In genomic region chr7:104156842-104157277, GRCh38 we compare ENCODE assay signal across 8 cellular contexts. TPM values are rescaled to one million over a fixed set of nuclear protein-coding genes. Genes with fewer than 3 reads are reported as not detected.
DNase-seq lines count a peak whose midpoint lies in the region; FAIRE-seq and TF ChIP-seq lines count a peak whose summit lies in the region.

No MANE protein-coding gene starts in this region.

- DNase-seq in AG08396 (ENCODE audit: low spot score) (peak; percentile 8), H54 (ENCODE audit: insufficient read length, low spot score) (no peak), NCI-H748 (lab: John Stamatoyannopoulos, UW; ENCODE audit: unreplicated experiment) (peak; percentile 67), dermis microvascular lymphatic vessel endothelial cell (ENCODE audit: low read depth in 2 of 2) (peak; percentile 58 to 61), putamen (ENCODE audit: low spot score) (peak; percentile 12), iPS-NIHi11 (ENCODE audit: low spot score) (no peak)
- DNase-seq in stimulated activated naive CD4-positive, alpha-beta T cell treated with Interleukin-2 at 50 U/mL for 16 hours (lab: John Stamatoyannopoulos, UW), result no peak
- no peak for DNase-seq in activated naive CD4-positive, alpha-beta T cell treated with anti-CD3 and anti-CD28 coated beads, Interleukin-2, amount 50 U/mL, for 16 hours

- TF ChIP-seq POLR2A in H54 (IDR thresholded peaks at IDR 0.05; ENCODE audit: low read depth, low read length), result no peak

- FAIRE-seq in H54 (lab: Jason Lieb, UNC), result peak; percentile 43

RNA-seq across cellular contexts. Expression of gene ORC5, which starts 51.0 kb away (rescaled TPM):
- 18.2 and 25.2 TPM in 2 replicates for total RNA-seq in dermis microvascular lymphatic vessel endothelial cell

Comparison
In these comparisons a context has a peak if more than half of its experiments do, and no peak if none do; other contexts are left out.
1. DNase-seq: peak in AG08396 (single experiment), NCI-H748 (single experiment), dermis microvascular lymphatic vessel endothelial cell (2 of 2) and putamen (single experiment); none in H54 (single experiment), iPS-NIHi11 (single experiment), stimulated activated naive CD4-positive, alpha-beta T cell treated with Interleukin-2 at 50 U/mL for 16 hours (single experiment) and activated naive CD4-positive, alpha-beta T cell treated with anti-CD3 and anti-CD28 coated beads, Interleukin-2, amount 50 U/mL, for 16 hours (single experiment).